Comparison of ENCODE assay signal across 9 cellular contexts in the genomic region with DNA sequence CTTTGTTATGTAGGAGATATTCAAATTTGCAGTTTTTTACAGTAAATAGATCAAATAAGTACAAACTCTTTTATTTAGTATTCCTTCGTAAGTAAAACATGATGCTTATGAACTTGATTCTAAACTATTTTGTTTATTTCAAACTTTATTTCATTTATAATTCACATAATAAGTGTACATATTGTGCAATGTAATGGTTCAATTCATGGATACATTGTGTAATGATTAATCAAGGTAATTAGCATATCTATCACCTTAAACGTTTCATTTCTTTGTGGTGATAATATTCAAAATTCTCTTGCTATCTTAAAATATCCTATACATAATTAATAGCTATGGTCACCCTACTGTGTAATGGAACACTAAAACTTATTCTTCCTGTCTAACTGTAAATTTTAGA.
"Had no signal": no experiment of that assay in that cellular context is flagged by ENCODE, and none has a peak within 500 bp of the region (broad histone marks: within the 10 kb centered on the region; RNA-seq: fewer than 3 reads in every experiment).

No MANE protein-coding gene starts in this region.

- H3K4me2 ChIP-seq: GM23338, KMS-11 had no signal

- ATAC-seq: GM23338 had no signal

- FAIRE-seq: H1, H54, HTR-8/SVneo had no signal

- H3K27ac ChIP-seq: KMS-11 had no signal

- H3K4me3 ChIP-seq: GM23338 had no signal

- H2AFZ ChIP-seq: GM23338 had no signal

- DNase-seq: H9, HCEC 1CT, Karpas-422, KBM-7 had no signal

- H3K9ac ChIP-seq: KMS-11 had no signal
